In the genomic region with DNA sequence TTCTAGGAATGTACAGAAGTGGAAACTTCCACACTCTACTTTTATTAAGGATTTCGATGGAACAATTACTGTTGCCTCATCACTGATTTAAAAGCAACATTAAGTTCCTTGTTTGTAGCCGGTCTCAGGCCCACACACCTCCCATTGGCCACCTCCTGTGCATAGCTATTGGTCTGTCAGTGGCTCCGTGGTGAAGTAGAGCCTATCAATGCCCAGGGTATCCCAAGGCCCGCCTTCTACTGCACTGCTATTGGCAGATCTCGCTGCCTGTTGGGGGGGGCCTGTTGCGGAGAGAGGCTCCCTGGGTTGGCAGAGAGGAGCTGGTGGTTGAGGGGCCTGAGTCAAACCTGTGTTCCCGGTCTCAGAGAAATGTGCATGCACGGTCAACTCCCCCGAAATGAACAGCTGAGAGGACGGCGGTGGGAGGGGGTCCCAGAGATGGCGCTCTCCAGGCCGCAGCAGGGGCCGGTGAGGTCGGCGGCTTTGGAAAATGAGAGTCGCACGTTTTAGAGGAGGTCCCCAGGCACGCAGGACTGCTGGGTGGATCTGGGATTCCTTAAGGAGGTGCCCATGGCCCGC, we compare ENCODE assay signal across 2 cellular contexts.
A peak's percentile ranks its signal among the peaks of the same experiment; 100 is the strongest.
TF ChIP-seq lines count a peak whose summit lies in the region.

No MANE protein-coding gene starts in this region.

TF ChIP-seq in HEK293, 187 proteins besides CTCF, POLR2A, EP300 and RAD21 (continued from another document and continues in another):
- TF ChIP-seq, protein P1, sequence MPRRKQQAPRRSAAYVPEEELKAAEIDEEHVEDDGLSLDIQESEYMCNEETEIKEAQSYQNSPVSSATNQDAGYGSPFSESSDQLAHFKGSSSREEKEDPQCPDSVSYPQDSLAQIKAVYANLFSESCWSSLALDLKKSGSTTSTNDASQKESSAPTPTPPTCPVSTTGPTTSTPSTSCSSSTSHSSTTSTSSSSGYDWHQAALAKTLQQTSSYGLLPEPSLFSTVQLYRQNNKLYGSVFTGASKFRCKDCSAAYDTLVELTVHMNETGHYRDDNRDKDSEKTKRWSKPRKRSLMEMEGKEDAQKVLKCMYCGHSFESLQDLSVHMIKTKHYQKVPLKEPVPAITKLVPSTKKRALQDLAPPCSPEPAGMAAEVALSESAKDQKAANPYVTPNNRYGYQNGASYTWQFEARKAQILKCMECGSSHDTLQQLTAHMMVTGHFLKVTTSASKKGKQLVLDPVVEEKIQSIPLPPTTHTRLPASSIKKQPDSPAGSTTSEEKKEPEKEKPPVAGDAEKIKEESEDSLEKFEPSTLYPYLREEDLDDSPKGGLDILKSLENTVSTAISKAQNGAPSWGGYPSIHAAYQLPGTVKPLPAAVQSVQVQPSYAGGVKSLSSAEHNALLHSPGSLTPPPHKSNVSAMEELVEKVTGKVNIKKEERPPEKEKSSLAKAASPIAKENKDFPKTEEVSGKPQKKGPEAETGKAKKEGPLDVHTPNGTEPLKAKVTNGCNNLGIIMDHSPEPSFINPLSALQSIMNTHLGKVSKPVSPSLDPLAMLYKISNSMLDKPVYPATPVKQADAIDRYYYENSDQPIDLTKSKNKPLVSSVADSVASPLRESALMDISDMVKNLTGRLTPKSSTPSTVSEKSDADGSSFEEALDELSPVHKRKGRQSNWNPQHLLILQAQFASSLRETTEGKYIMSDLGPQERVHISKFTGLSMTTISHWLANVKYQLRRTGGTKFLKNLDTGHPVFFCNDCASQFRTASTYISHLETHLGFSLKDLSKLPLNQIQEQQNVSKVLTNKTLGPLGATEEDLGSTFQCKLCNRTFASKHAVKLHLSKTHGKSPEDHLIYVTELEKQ (tag by site-specific recombination; IDR thresholded peaks at IDR 0.05; ENCODE audit: borderline replicate concordance) = no peak
- TF ChIP-seq ZNF19 (tag by site-specific recombination; IDR thresholded peaks at IDR 0.05; ENCODE audit: low read depth) (no peak), ZNF558 (tag by site-specific recombination; IDR thresholded peaks at IDR 0.05) (no peak), ZNF830 (tag by site-specific recombination; IDR thresholded peaks at IDR 0.05; ENCODE audit: low read depth) (no peak), ZNF2 (tag by site-specific recombination; IDR thresholded peaks at IDR 0.05) (no peak), ZSCAN23 (tag by site-specific recombination; IDR thresholded peaks at IDR 0.05) (no peak), ZBTB8A (tag by site-specific recombination; IDR thresholded peaks at IDR 0.05) (no peak), ZNF510 (tag by site-specific recombination; IDR thresholded peaks at IDR 0.05; ENCODE audit: insufficient replicate concordance) (no peak), ZNF416 (tag by site-specific recombination; IDR thresholded peaks at IDR 0.05) (no peak), ZSCAN16 (tag by site-specific recombination; IDR thresholded peaks at IDR 0.05) (no peak), SP3 (tag by site-specific recombination; IDR thresholded peaks at IDR 0.05) (peak; percentile 46; the same call in 1 of the 2 replicates), ZNF140 (tag by site-specific recombination; IDR thresholded peaks at IDR 0.05) (no peak), ZNF670 (tag by site-specific recombination; IDR thresholded peaks at IDR 0.05; ENCODE audit: low read depth) (no peak)
- TF ChIP-seq, protein P2, sequence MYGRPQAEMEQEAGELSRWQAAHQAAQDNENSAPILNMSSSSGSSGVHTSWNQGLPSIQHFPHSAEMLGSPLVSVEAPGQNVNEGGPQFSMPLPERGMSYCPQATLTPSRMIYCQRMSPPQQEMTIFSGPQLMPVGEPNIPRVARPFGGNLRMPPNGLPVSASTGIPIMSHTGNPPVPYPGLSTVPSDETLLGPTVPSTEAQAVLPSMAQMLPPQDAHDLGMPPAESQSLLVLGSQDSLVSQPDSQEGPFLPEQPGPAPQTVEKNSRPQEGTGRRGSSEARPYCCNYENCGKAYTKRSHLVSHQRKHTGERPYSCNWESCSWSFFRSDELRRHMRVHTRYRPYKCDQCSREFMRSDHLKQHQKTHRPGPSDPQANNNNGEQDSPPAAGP (tag by site-specific recombination; IDR thresholded peaks at IDR 0.05) = no peak
- TF ChIP-seq, protein P3, sequence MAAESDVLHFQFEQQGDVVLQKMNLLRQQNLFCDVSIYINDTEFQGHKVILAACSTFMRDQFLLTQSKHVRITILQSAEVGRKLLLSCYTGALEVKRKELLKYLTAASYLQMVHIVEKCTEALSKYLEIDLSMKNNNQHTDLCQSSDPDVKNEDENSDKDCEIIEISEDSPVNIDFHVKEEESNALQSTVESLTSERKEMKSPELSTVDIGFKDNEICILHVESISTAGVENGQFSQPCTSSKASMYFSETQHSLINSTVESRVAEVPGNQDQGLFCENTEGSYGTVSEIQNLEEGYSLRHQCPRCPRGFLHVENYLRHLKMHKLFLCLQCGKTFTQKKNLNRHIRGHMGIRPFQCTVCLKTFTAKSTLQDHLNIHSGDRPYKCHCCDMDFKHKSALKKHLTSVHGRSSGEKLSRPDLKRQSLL (tag by site-specific recombination; IDR thresholded peaks at IDR 0.05) = no peak
- TF ChIP-seq, protein P4, sequence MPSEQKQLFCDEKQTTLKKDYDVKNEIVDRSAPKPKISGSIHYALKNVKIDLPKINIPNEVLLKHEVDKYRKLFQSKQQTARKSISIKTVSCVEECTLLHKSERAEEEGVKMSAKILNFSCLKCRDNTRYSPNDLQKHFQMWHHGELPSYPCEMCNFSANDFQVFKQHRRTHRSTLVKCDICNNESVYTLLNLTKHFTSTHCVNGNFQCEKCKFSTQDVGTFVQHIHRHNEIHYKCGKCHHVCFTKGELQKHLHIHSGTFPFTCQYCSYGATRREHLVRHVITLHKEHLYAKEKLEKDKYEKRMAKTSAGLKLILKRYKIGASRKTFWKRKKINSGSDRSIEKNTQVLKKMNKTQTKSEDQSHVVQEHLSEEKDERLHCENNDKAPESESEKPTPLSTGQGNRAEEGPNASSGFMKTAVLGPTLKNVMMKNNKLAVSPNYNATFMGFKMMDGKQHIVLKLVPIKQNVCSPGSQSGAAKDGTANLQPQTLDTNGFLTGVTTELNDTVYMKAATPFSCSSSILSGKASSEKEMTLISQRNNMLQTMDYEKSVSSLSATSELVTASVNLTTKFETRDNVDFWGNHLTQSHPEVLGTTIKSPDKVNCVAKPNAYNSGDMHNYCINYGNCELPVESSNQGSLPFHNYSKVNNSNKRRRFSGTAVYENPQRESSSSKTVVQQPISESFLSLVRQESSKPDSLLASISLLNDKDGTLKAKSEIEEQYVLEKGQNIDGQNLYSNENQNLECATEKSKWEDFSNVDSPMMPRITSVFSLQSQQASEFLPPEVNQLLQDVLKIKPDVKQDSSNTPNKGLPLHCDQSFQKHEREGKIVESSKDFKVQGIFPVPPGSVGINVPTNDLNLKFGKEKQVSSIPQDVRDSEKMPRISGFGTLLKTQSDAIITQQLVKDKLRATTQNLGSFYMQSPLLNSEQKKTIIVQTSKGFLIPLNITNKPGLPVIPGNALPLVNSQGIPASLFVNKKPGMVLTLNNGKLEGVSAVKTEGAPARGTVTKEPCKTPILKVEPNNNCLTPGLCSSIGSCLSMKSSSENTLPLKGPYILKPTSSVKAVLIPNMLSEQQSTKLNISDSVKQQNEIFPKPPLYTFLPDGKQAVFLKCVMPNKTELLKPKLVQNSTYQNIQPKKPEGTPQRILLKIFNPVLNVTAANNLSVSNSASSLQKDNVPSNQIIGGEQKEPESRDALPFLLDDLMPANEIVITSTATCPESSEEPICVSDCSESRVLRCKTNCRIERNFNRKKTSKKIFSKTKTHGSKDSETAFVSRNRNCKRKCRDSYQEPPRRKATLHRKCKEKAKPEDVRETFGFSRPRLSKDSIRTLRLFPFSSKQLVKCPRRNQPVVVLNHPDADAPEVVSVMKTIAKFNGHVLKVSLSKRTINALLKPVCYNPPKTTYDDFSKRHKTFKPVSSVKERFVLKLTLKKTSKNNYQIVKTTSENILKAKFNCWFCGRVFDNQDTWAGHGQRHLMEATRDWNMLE (tag by site-specific recombination; conservative IDR thresholded peaks at IDR 0.05; ENCODE audit: low read depth) = 0 out of 2 replicates have a peak, but pooled peaks have one; percentile 12

TF ChIP-seq in GM12878, 131 proteins besides CTCF, POLR2A, EP300 and RAD21 (continued from another document and continues in another):
- TF ChIP-seq, protein P5, sequence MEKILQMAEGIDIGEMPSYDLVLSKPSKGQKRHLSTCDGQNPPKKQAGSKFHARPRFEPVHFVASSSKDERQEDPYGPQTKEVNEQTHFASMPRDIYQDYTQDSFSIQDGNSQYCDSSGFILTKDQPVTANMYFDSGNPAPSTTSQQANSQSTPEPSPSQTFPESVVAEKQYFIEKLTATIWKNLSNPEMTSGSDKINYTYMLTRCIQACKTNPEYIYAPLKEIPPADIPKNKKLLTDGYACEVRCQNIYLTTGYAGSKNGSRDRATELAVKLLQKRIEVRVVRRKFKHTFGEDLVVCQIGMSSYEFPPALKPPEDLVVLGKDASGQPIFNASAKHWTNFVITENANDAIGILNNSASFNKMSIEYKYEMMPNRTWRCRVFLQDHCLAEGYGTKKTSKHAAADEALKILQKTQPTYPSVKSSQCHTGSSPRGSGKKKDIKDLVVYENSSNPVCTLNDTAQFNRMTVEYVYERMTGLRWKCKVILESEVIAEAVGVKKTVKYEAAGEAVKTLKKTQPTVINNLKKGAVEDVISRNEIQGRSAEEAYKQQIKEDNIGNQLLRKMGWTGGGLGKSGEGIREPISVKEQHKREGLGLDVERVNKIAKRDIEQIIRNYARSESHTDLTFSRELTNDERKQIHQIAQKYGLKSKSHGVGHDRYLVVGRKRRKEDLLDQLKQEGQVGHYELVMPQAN (conservative IDR thresholded peaks at IDR 0.05) = 0 out of 2 replicates have a peak, but pooled peaks have one; percentile 28
- TF ChIP-seq CREB1 (IDR thresholded peaks at IDR 0.05; ENCODE audit: low read depth) (0 out of 2 replicates have a peak, but pooled peaks have one; percentile 12), MTA2 (IDR thresholded peaks at IDR 0.05; ENCODE audit: low read depth) (no peak), KLF5 (IDR thresholded peaks at IDR 0.05; ENCODE audit: partially characterized antibody) (no peak), JUND (IDR thresholded peaks at IDR 0.05; ENCODE audit: low read depth, low read length) (no peak), CBFB (IDR thresholded peaks at IDR 0.05; ENCODE audit: low read depth) (0 out of 2 replicates have a peak, but pooled peaks have one; percentile 29), NFXL1 (IDR thresholded peaks at IDR 0.05; ENCODE audit: borderline replicate concordance) (no peak), WRNIP1 (IDR thresholded peaks at IDR 0.05; ENCODE audit: borderline replicate concordance, low read depth, low read length) (no peak), SUPT20H (IDR thresholded peaks at IDR 0.05; ENCODE audit: borderline replicate concordance, control insufficient read depth, low read depth, low read length) (no peak), ZNF207 (IDR thresholded peaks at IDR 0.05; ENCODE audit: borderline replicate concordance) (no peak), CHD2 (IDR thresholded peaks at IDR 0.05; ENCODE audit: borderline replicate concordance, low read depth, low read length) (peak; percentile 92)
- TF ChIP-seq, protein P6, sequence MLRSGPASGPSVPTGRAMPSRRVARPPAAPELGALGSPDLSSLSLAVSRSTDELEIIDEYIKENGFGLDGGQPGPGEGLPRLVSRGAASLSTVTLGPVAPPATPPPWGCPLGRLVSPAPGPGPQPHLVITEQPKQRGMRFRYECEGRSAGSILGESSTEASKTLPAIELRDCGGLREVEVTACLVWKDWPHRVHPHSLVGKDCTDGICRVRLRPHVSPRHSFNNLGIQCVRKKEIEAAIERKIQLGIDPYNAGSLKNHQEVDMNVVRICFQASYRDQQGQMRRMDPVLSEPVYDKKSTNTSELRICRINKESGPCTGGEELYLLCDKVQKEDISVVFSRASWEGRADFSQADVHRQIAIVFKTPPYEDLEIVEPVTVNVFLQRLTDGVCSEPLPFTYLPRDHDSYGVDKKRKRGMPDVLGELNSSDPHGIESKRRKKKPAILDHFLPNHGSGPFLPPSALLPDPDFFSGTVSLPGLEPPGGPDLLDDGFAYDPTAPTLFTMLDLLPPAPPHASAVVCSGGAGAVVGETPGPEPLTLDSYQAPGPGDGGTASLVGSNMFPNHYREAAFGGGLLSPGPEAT (IDR thresholded peaks at IDR 0.05; ENCODE audit: low read depth) = no peak
- TF ChIP-seq, protein P7, sequence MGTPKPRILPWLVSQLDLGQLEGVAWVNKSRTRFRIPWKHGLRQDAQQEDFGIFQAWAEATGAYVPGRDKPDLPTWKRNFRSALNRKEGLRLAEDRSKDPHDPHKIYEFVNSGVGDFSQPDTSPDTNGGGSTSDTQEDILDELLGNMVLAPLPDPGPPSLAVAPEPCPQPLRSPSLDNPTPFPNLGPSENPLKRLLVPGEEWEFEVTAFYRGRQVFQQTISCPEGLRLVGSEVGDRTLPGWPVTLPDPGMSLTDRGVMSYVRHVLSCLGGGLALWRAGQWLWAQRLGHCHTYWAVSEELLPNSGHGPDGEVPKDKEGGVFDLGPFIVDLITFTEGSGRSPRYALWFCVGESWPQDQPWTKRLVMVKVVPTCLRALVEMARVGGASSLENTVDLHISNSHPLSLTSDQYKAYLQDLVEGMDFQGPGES (IDR thresholded peaks at IDR 0.05) = peak; percentile 83
- TF ChIP-seq, protein P8, sequence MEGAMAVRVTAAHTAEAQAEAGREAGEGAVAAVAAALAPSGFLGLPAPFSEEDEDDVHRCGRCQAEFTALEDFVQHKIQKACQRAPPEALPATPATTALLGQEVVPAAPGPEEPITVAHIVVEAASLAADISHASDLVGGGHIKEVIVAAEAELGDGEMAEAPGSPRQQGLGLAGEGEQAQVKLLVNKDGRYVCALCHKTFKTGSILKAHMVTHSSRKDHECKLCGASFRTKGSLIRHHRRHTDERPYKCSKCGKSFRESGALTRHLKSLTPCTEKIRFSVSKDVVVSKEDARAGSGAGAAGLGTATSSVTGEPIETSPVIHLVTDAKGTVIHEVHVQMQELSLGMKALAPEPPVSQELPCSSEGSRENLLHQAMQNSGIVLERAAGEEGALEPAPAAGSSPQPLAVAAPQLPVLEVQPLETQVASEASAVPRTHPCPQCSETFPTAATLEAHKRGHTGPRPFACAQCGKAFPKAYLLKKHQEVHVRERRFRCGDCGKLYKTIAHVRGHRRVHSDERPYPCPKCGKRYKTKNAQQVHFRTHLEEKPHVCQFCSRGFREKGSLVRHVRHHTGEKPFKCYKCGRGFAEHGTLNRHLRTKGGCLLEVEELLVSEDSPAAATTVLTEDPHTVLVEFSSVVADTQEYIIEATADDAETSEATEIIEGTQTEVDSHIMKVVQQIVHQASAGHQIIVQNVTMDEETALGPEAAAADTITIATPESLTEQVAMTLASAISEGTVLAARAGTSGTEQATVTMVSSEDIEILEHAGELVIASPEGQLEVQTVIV (IDR thresholded peaks at IDR 0.05; ENCODE audit: borderline replicate concordance, partially characterized antibody) = no peak
- TF ChIP-seq, protein P9, sequence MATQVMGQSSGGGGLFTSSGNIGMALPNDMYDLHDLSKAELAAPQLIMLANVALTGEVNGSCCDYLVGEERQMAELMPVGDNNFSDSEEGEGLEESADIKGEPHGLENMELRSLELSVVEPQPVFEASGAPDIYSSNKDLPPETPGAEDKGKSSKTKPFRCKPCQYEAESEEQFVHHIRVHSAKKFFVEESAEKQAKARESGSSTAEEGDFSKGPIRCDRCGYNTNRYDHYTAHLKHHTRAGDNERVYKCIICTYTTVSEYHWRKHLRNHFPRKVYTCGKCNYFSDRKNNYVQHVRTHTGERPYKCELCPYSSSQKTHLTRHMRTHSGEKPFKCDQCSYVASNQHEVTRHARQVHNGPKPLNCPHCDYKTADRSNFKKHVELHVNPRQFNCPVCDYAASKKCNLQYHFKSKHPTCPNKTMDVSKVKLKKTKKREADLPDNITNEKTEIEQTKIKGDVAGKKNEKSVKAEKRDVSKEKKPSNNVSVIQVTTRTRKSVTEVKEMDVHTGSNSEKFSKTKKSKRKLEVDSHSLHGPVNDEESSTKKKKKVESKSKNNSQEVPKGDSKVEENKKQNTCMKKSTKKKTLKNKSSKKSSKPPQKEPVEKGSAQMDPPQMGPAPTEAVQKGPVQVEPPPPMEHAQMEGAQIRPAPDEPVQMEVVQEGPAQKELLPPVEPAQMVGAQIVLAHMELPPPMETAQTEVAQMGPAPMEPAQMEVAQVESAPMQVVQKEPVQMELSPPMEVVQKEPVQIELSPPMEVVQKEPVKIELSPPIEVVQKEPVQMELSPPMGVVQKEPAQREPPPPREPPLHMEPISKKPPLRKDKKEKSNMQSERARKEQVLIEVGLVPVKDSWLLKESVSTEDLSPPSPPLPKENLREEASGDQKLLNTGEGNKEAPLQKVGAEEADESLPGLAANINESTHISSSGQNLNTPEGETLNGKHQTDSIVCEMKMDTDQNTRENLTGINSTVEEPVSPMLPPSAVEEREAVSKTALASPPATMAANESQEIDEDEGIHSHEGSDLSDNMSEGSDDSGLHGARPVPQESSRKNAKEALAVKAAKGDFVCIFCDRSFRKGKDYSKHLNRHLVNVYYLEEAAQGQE (IDR thresholded peaks at IDR 0.05; ENCODE audit: low read depth, low read length) = no peak
